8 cellular contexts compared by ENCODE assay signal in the genomic region with DNA sequence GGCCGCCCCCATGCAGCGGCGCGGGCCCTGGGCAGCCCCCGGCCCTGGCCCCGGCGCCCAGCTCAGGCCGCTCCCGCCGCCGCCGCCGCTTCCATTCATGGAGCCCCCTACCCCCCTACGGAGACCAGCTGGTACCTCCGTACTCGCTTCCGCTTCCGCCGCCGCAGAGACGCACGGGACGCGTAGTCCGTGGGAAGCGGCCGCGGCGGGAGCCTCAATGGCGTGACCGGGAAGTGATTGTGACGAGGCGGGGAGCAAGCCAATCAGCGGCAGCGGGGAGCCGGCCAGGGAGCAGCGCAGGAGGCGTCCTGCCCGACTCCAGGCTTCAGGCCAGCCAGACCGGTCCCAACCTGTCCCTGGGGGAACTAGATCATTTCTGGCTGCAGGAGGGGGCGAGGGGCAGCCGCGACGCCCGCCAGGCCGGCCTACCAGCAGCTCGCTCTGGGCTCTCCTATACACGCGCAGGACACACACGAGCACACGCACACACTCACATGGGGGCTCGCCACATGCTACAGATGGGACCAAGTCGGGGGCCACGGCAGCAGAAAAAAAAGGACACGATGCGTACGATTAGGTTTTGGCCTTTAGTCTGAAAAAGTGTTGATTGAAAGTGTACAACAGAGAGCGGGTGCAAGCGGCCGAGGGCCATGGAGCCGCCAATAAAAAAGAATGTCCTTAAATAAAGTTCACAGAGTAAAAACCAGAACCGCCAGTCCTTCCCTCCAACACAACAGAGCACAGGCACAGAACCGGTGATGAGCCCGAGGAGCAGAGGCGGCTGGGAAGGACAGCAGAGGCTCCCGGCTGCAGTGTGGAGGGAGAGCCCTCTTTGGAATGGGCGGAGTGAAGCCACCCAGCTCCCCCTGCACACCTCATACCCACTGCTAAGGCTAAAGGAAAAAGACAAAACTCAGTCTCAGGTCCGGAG. TPM values are rescaled to one million over a fixed set of nuclear protein-coding genes. Genes with fewer than 3 reads are reported as not detected.
DNase-seq lines count a peak whose midpoint lies in the region; ATAC-seq and TF ChIP-seq lines count a peak whose summit lies in the region.

A gene with protein sequence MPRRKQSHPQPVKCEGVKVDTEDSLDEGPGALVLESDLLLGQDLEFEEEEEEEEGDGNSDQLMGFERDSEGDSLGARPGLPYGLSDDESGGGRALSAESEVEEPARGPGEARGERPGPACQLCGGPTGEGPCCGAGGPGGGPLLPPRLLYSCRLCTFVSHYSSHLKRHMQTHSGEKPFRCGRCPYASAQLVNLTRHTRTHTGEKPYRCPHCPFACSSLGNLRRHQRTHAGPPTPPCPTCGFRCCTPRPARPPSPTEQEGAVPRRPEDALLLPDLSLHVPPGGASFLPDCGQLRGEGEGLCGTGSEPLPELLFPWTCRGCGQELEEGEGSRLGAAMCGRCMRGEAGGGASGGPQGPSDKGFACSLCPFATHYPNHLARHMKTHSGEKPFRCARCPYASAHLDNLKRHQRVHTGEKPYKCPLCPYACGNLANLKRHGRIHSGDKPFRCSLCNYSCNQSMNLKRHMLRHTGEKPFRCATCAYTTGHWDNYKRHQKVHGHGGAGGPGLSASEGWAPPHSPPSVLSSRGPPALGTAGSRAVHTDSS (minus strand): TSS at position 109 of the 931 bp plus-strand sequence. CDS start 208 bp downstream, outside the sequence.

- peak; percentile 46; the same call in 1 of the 2 replicates for TF ChIP-seq POLR2A in IMR-90 (IDR thresholded peaks at IDR 0.05; ENCODE audit: low read depth, low read length)

- peaks cover 15 to 43% of the 10 kb centered on the region in 2 experiments for H3K79me1 ChIP-seq in IMR-90 (ENCODE audit: low read depth in 1 of 2, low read length in 2 of 2)

- H2BK20ac ChIP-seq in IMR-90 (ENCODE audit: low read depth, low read length) = no peak within 1 kb of the TSS

- H3K36me3 ChIP-seq in Caco-2 (ENCODE audit: control insufficient read depth, insufficient read depth, low read length) (peaks cover 8% of the 10 kb centered on the region), IMR-90 (ENCODE audit: control insufficient read depth, insufficient read depth, low read length) (peaks cover 59% of the 10 kb centered on the region), mucosa of stomach (ENCODE audit: control insufficient read depth, insufficient read depth, low read length) (peaks cover 17% of the 10 kb centered on the region)

- peaks cover 17% of the 10 kb centered on the region; the same call in 1 of the 2 replicates for H4K20me1 ChIP-seq in IMR-90 (ENCODE audit: insufficient read depth, low read length)

- peak within 1 kb of the TSS; percentile 73; the same call in 1 of the 2 replicates for H3K56ac ChIP-seq in IMR-90 (ENCODE audit: extremely low read depth, insufficient read depth, low read length)

- peaks cover 15% of the 10 kb centered on the region for H3K4me1 ChIP-seq in Caco-2
- H3K4me1 ChIP-seq in IMR-90 (ENCODE audit: control insufficient read depth, insufficient read depth, low read length) = peaks cover 6% of the 10 kb centered on the region
- H3K4me1 ChIP-seq in mucosa of stomach (ENCODE audit: control insufficient read depth, insufficient read depth, low read length) = peaks cover 28% of the 10 kb centered on the region

- POLR2A ChIA-PET in Caco-2 (lab: Charles Lee) = interaction anchor here (0.6 to 2.0 kb wide), 7 partner anchors 9 to 89 kb away, joined by 3 to 10 read pairs (median 7); a partner anchor contains a TSS
- POLR2A ChIA-PET in IMR-90 (lab: Charles Lee; ENCODE audit: unreplicated experiment) = interaction anchor here (1.9 kb wide), 1 partner anchor 24 kb away, joined by 5 read pairs; a partner anchor contains a TSS

- 0% methylated on average over 16 of the region's 68 CpGs; no CpG with 5 or more reads in 1 of the 2 experiments for WGBS in IMR-90 (ENCODE audit: extremely low coverage in 2 of 2, insufficient read length in 1 of 2), 2 experiments

- H3K9me3 ChIP-seq in Caco-2 (no peaks in the 10 kb centered on the region), IMR-90 (ENCODE audit: control insufficient read depth, insufficient read depth, low read length) (no peaks in the 10 kb centered on the region), mucosa of stomach (ENCODE audit: control insufficient read depth, low read length) (no peaks in the 10 kb centered on the region)

- peak within 1 kb of the TSS; percentile 77 for H4K91ac ChIP-seq in IMR-90 (ENCODE audit: insufficient read depth, low read depth, low read length)

- H3K9me3 Mint-ChIP-seq in Caco-2 (ENCODE audit: unreplicated experiment) = no peaks in the 10 kb centered on the region

- DNase-seq in Caco-2 (peak; percentile 96 to 97), IMR-90 (peak; percentile 93), OCI-M1 (lab: John Stamatoyannopoulos, UW) (peak; percentile 96), epithelial cell of proximal tubule (ENCODE audit: low read depth) (no peak)
- DNase-seq in activated T-cell treated with anti-CD3 and anti-CD28 coated beads, Interleukin-2, amount 50 U/mL, for 1 hour = peak; percentile 86
- DNase-seq in stimulated activated CD8-positive, alpha-beta memory T cell treated with anti-CD3 and anti-CD28 coated beads, Interleukin-4, amount 100 ng/mL, for 48 hours = peak; percentile 93

- H3K9me1 ChIP-seq in IMR-90 (ENCODE audit: insufficient read depth, low read length) = 0 out of 2 replicates have a peak, but pooled peaks cover 3% of the 10 kb centered on the region

- H3K4me3 ChIP-seq in Caco-2 (ENCODE audit: low read depth, low read length) (peak within 1 kb of the TSS; percentile 82), IMR-90 (ENCODE audit: insufficient read depth, low read depth, low read length) (peak within 1 kb of the TSS; percentile 81), epithelial cell of proximal tubule (ENCODE audit: low read depth, low read length) (peak within 1 kb of the TSS; percentile 88), mucosa of stomach (ENCODE audit: low read length) (peak within 1 kb of the TSS; percentile 95)

- peak within 1 kb of the TSS; percentile 96 to 97 for H4K8ac ChIP-seq in IMR-90 (ENCODE audit: low read depth in 2 of 2, low read length in 2 of 2)

- H3K18ac ChIP-seq in IMR-90 (ENCODE audit: low read depth, low read length) = peak within 1 kb of the TSS; percentile 68; the same call in 1 of the 2 replicates

- TF ChIP-seq RAD21 in IMR-90 (IDR thresholded peaks at IDR 0.05; ENCODE audit: low read length) = no peak

- peak within 1 kb of the TSS; percentile 45; the same call in 1 of the 2 replicates for H2BK120ac ChIP-seq in IMR-90 (ENCODE audit: low read depth, low read length)

- dilution Hi-C loops in IMR-90 (cut with HindIII; ENCODE audit: low sequenced_read_pairs, unreplicated experiment) = no loop called here

- in situ Hi-C loops in IMR-90 (cut with MboI; ENCODE audit: low sequenced_read_pairs) = no loop called here

- peak within 1 kb of the TSS; percentile 87 for H3K9ac ChIP-seq in IMR-90 (ENCODE audit: low read depth, low read length)
- peak within 1 kb of the TSS; percentile 99 for H3K9ac ChIP-seq in mucosa of stomach (ENCODE audit: low read length)

- H4K5ac ChIP-seq in IMR-90 (ENCODE audit: low read depth, low read length) = peak within 1 kb of the TSS; percentile 96

- H2AK9ac ChIP-seq in IMR-90 (replicated peaks; ENCODE audit: low read depth, low read length, poor library complexity) = peak within 1 kb of the TSS; percentile 99

- BruUV-seq in Caco-2 (replicated peaks; lab: Mats Ljungman, UMichigan) (TSS peak; percentile 53), IMR-90 (replicated peaks; lab: Mats Ljungman, UMichigan) (no TSS peak)

- TF ChIP-seq CTCF in Caco-2 (IDR thresholded peaks at IDR 0.05; ENCODE audit: insufficient read depth in 1 of 2, low read depth in 1 of 2, low read length in 1 of 2, severe bottlenecking in 1 of 2, unreplicated experiment in 1 of 2) (no peak), IMR-90 (conservative IDR thresholded peaks at IDR 0.05; ENCODE audit: low read depth, low read length) (no peak), epithelial cell of proximal tubule (conservative IDR thresholded peaks at IDR 0.05; ENCODE audit: low read depth, low read length) (no peak)

- H3K27me3 ChIP-seq in Caco-2 (replicated peaks; ENCODE audit: control insufficient read depth, insufficient read depth, low read length) = no peaks in the 10 kb centered on the region
- H3K27me3 ChIP-seq in IMR-90 (ENCODE audit: control insufficient read depth, insufficient read depth, low read length) = no peaks in the 10 kb centered on the region
- no peaks in the 10 kb centered on the region for H3K27me3 ChIP-seq in mucosa of stomach (ENCODE audit: control insufficient read depth, insufficient read depth, low read length)

- H2AFZ ChIP-seq in IMR-90 (replicated peaks; ENCODE audit: low read length, poor library complexity) = peak within 1 kb of the TSS; percentile 95

- H2AK5ac ChIP-seq in IMR-90 (ENCODE audit: low read depth, low read length) = peak within 1 kb of the TSS; percentile 89

- H3K27ac Mint-ChIP-seq in Caco-2 (ENCODE audit: unreplicated experiment) = peak within 1 kb of the TSS; percentile 98

- H3K14ac ChIP-seq in IMR-90 (replicated peaks; ENCODE audit: low read depth, low read length) = peak within 1 kb of the TSS; percentile 93

- H3K4me1 Mint-ChIP-seq in Caco-2 (ENCODE audit: low read depth, unreplicated experiment) = peaks cover 11% of the 10 kb centered on the region

- no peaks in the 10 kb centered on the region for H3K27me3 Mint-ChIP-seq in Caco-2 (ENCODE audit: insufficient read depth, unreplicated experiment)

- H3K4me2 ChIP-seq in IMR-90 (ENCODE audit: low read depth, low read length) = peak within 1 kb of the TSS; percentile 94

- peak within 1 kb of the TSS; percentile 93 for H3K4ac ChIP-seq in IMR-90 (ENCODE audit: low read depth, low read length)

- H3K27ac ChIP-seq in IMR-90 (ENCODE audit: insufficient read depth, low read length) = peak within 1 kb of the TSS; percentile 94

- intact Hi-C loops in Caco-2 (cut with micrococcal nuclease; ENCODE audit: unreplicated experiment) (loop anchor here (1.0 kb wide), 1 partner anchor 11 kb away; a partner anchor contains a TSS), IMR-90 (cut with micrococcal nuclease) (no loop called here)

- CTCF ChIA-PET in Caco-2 (lab: Charles Lee) (interaction anchor here (1.1 to 1.9 kb wide), 2 partner anchors 12 to 303 kb away, joined by 3 to 6 read pairs; a partner anchor contains a TSS), IMR-90 (lab: Yijun Ruan, JAX) (interaction anchor here (0.5 kb wide), 1 partner anchor 16 kb away, joined by 6 read pairs; no protein-coding TSS in a partner anchor)

- H3K36me3 Mint-ChIP-seq in Caco-2 (ENCODE audit: insufficient read depth, unreplicated experiment) = peaks cover 94% of the 10 kb centered on the region

- H2BK5ac ChIP-seq in IMR-90 (ENCODE audit: low read depth, low read length, poor library complexity, severe bottlenecking) = peak within 1 kb of the TSS; percentile 83

- H3K23ac ChIP-seq in IMR-90 (ENCODE audit: low read depth, low read length) = peak within 1 kb of the TSS; percentile 94

- ATAC-seq in GM21423 (IDR thresholded peaks at IDR 0.05; ENCODE audit: unreplicated experiment) (peak; percentile 83), IMR-90 (ENCODE audit: low read depth) (peak; percentile 83)

- peak within 1 kb of the TSS; percentile 85 for H3K4me3 Mint-ChIP-seq in Caco-2 (ENCODE audit: unreplicated experiment)

- 0 out of 3 replicates have a peak within 1 kb of the TSS, but pooled peaks have one; percentile 48 for H2BK15ac ChIP-seq in IMR-90 (ENCODE audit: low read depth, low read length)

RNA-seq across cellular contexts. Expression of the gene that starts here (rescaled TPM):
- total RNA-seq in Caco-2 (2022) = 18.2 and 19.2 TPM in 2 replicates
- 3.1 and 3.4 TPM in 2 replicates for total RNA-seq in IMR-90 (2012; rRNA removed)
- polyA plus RNA-seq in IMR-90 (2012; rRNA removed) = 23.5 and 23.7 TPM in 2 replicates
- 11.3 and 17.8 TPM in 2 replicates for polyA plus RNA-seq in IMR-90 (2012; cell fraction: cytosol; rRNA removed)
- 73.2 and 130 TPM in 2 replicates for polyA plus RNA-seq in IMR-90 (2012; cell fraction: nucleus; rRNA removed; ENCODE audit: low replicate concordance)
- total RNA-seq in epithelial cell of proximal tubule = 5.6 and 9.5 TPM in 2 replicates
